17 cellular contexts compared by ENCODE assay signal in the genomic region with DNA sequence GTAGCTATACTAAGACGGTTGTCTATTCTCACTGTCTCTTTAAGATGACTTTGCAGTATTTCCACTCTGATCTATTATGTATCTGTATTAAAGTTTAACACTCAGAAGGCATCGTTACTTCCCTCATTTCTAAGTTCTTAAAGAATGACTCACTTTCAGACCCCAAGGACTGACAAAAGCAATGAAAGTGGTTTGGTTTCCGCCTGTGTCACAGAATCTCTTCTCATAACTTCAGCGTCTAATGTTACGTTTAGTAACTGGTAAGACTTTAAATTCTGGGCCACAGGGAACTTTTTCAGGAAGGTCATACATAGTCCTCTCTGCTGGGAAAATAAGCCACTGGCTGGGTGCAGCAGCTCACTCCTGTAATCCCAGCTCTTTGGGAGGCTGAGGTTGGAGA.
DNase-seq lines count a peak whose midpoint lies in the region; ATAC-seq and TF ChIP-seq lines count a peak whose summit lies in the region.
"Had no signal": no experiment of that assay in that cellular context is flagged by ENCODE, and none has a peak within 500 bp of the region (broad histone marks: within the 10 kb centered on the region; RNA-seq: fewer than 3 reads in every experiment).

No MANE protein-coding gene starts in this region.

- no peak overlapping the region for H3K4me3 Mint-ChIP-seq in CD8-positive, alpha-beta T cell
- H3K4me3 Mint-ChIP-seq: activated naive CD4-positive, alpha-beta T cell treated with anti-CD3 and anti-CD28 coated beads, Interleukin-2, amount 10 ng/mL, durations not matched to agents 7 days and 5 days; endodermal cell had no signal

- no peaks in the 10 kb centered on the region for H3K9me3 ChIP-seq in CD8-positive, alpha-beta T cell (ENCODE audit: low read length)
- H3K9me3 ChIP-seq in tibial artery: peaks cover 0 to 3% (median 0%) of the 10 kb centered on the region in 3 donors
- H3K9me3 ChIP-seq: psoas muscle, suprapubic skin had no signal

- no peak overlapping the region for H3K27ac Mint-ChIP-seq in CD8-positive, alpha-beta T cell
- H3K27ac Mint-ChIP-seq: activated naive CD4-positive, alpha-beta T cell treated with anti-CD3 and anti-CD28 coated beads, Interleukin-2, amount 10 ng/mL, durations not matched to agents 7 days and 5 days; endodermal cell had no signal

- no peaks in the 10 kb centered on the region for H3K36me3 Mint-ChIP-seq in CD8-positive, alpha-beta T cell
- H3K36me3 Mint-ChIP-seq: activated naive CD4-positive, alpha-beta T cell treated with anti-CD3 and anti-CD28 coated beads, Interleukin-2, amount 10 ng/mL, durations not matched to agents 7 days and 5 days had no signal

- CTCF ChIA-PET in CD8-positive, alpha-beta T cell (lab: Charles Lee): no interaction called here

- H3K9me3 Mint-ChIP-seq in CD8-positive, alpha-beta T cell: peaks cover 14% of the 10 kb centered on the region

- no peaks in the 10 kb centered on the region for H3K4me1 Mint-ChIP-seq in CD8-positive, alpha-beta T cell (ENCODE audit: low read depth)
- H3K4me1 Mint-ChIP-seq: activated naive CD4-positive, alpha-beta T cell treated with anti-CD3 and anti-CD28 coated beads, Interleukin-2, amount 10 ng/mL, durations not matched to agents 7 days and 5 days; endodermal cell had no signal

- no peaks in the 10 kb centered on the region for H3K4me1 ChIP-seq in CD8-positive, alpha-beta T cell (ENCODE audit: insufficient read depth, low read length)
- no peaks in the 10 kb centered on the region for H3K4me1 ChIP-seq in tibial artery
- H3K4me1 ChIP-seq: heart right ventricle, left lung, psoas muscle, suprapubic skin had no signal

- ATAC-seq in CD8-positive, alpha-beta T cell: no peak
- no peak for ATAC-seq in GM21367 (IDR thresholded peaks at IDR 0.05; ENCODE audit: unreplicated experiment)
- ATAC-seq: heart right ventricle, left lung, psoas muscle had no signal

- H3K27me3 Mint-ChIP-seq in CD8-positive, alpha-beta T cell (ENCODE audit: low read depth): no peaks in the 10 kb centered on the region
- H3K27me3 Mint-ChIP-seq: activated naive CD4-positive, alpha-beta T cell treated with anti-CD3 and anti-CD28 coated beads, Interleukin-2, amount 10 ng/mL, durations not matched to agents 7 days and 5 days had no signal

- intact Hi-C loops in CD8-positive, alpha-beta T cell (cut with DNase I, micrococcal nuclease): no loop called here
- intact Hi-C loops in tibial artery (cut with DNase I; ENCODE audit: low total_unique reads): no loop called here

- POLR2A ChIA-PET in CD8-positive, alpha-beta T cell (lab: Charles Lee): no interaction called here

- no peaks in the 10 kb centered on the region for H3K36me3 ChIP-seq in CD8-positive, alpha-beta T cell (ENCODE audit: insufficient read depth, low read length)
- H3K36me3 ChIP-seq in tibial artery: no peaks in the 10 kb centered on the region
- H3K36me3 ChIP-seq: heart right ventricle, left lung, suprapubic skin had no signal

- no peaks in the 10 kb centered on the region for H3K27me3 ChIP-seq in CD8-positive, alpha-beta T cell (ENCODE audit: insufficient read depth, low read length)
- peaks cover 0 to 6% of the 10 kb centered on the region in 2 donors for H3K27me3 ChIP-seq in tibial artery
- H3K27me3 ChIP-seq: left lung had no signal

- H3K27ac ChIP-seq in CD8-positive, alpha-beta T cell (ENCODE audit: low read depth, low read length): no peak overlapping the region
- H3K27ac ChIP-seq in tibial artery: no peak overlapping the region
- H3K27ac ChIP-seq: heart right ventricle, left lung, psoas muscle, suprapubic skin had no signal

- H3K4me3 ChIP-seq in fibroblast of mammary gland (ENCODE audit: control insufficient read depth, low read depth, low read length) (no peak overlapping the region), skeletal muscle cell (ENCODE audit: low read depth, low read length) (no peak overlapping the region), tibial artery (no peak overlapping the region)
- H3K4me3 ChIP-seq in CD8-positive, alpha-beta T cell (ENCODE audit: low read depth, low read length): no peak overlapping the region
- H3K4me3 ChIP-seq: heart right ventricle, left lung, psoas muscle, suprapubic skin had no signal

- TF ChIP-seq CTCF in fibroblast of mammary gland (conservative IDR thresholded peaks at IDR 0.05; ENCODE audit: control insufficient read depth, insufficient read depth, low read depth, low read length) (no peak), tibial artery (IDR thresholded peaks at IDR 0.05) (no peak)
- TF ChIP-seq CTCF in CD8-positive, alpha-beta T cell (IDR thresholded peaks at IDR 0.05): no peak

- DNase-seq in ELR (ENCODE audit: low read depth) (peak; percentile 53), RPMI7951 (ENCODE audit: low read depth) (peak; percentile 73), fibroblast of mammary gland (ENCODE audit: low read depth) (peak; percentile 93), skeletal muscle cell (ENCODE audit: low read depth) (peak; percentile 94), NCI-H345 treated with DMSO at 0.1 percent for 48 hours (lab: John Stamatoyannopoulos, UW; ENCODE audit: unreplicated experiment) (no peak), tibial artery (no peak)
- DNase-seq in CD8-positive, alpha-beta T cell: no peak
- DNase-seq: activated naive CD4-positive, alpha-beta T cell treated with anti-CD3 and anti-CD28 coated beads, Interleukin-2, amount 10 ng/mL, durations not matched to agents 7 days and 5 days; caudate nucleus; endodermal cell; GDM1; heart right ventricle; left lung; NCI-H2171 treated with DMSO at 0.1 percent for 48 hours; psoas muscle had no signal

Comparison
In these comparisons a context has a peak if more than half of its experiments do, and no peak if none do; other contexts are left out.
1. DNase-seq: peak in ELR (single experiment), RPMI7951 (single experiment), fibroblast of mammary gland (single experiment) and skeletal muscle cell (single experiment); none in CD8-positive, alpha-beta T cell (0 of 7), NCI-H345 treated with DMSO at 0.1 percent for 48 hours (single experiment) and tibial artery (0 of 2).